In genomic region chr2:102093662-102094061, GRCh38 we compare ENCODE assay signal across 19 cellular contexts. TPM values are rescaled to one million over a fixed set of nuclear protein-coding genes. Genes with fewer than 3 reads are reported as not detected.
A peak's percentile ranks its signal among the peaks of the same experiment; 100 is the strongest.
DNase-seq lines count a peak whose midpoint lies in the region; ATAC-seq and TF ChIP-seq lines count a peak whose summit lies in the region.
"Had no signal": no experiment of that assay in that cellular context is flagged by ENCODE, and none has a peak within 500 bp of the region (broad histone marks: within the 10 kb centered on the region; RNA-seq: fewer than 3 reads in every experiment).

No MANE protein-coding gene starts in this region.

- H3K27me3 ChIP-seq in BLaER1 treated with 17β-estradiol and CSF1 and Interleukin-3, amounts not matched to agents 10 nM and 100 nM: no peaks in the 10 kb centered on the region
- no peaks in the 10 kb centered on the region for H3K27me3 ChIP-seq in osteoblast (ENCODE audit: insufficient read depth, low read length)
- no peaks in the 10 kb centered on the region for H3K27me3 ChIP-seq in naive thymus-derived CD4-positive, alpha-beta T cell (ENCODE audit: control insufficient read depth in 2 of 2, insufficient read depth in 2 of 2, low read length in 2 of 2)

- TF ChIP-seq CTCF in osteoblast (IDR thresholded peaks at IDR 0.05; ENCODE audit: extremely low read depth, low read depth, low read length): no peak

- H3K27ac ChIP-seq in BLaER1 treated with 17β-estradiol and CSF1 and Interleukin-3, amounts not matched to agents 10 nM and 100 nM: no peak overlapping the region
- no peak overlapping the region for H3K27ac ChIP-seq in osteoblast (ENCODE audit: low read depth, low read length)
- H3K27ac ChIP-seq in naive thymus-derived CD4-positive, alpha-beta T cell (ENCODE audit: low read depth, low read length): no peak overlapping the region
- H3K27ac ChIP-seq: HL-60 had no signal

- no peaks in the 10 kb centered on the region for H4K20me1 ChIP-seq in BLaER1 treated with 17β-estradiol and CSF1 and Interleukin-3, amounts not matched to agents 10 nM and 100 nM
- no peaks in the 10 kb centered on the region for H4K20me1 ChIP-seq in osteoblast (ENCODE audit: insufficient read depth, low read length)

- POLR2A ChIA-PET in naive thymus-derived CD4-positive, alpha-beta T cell (lab: Charles Lee): no interaction called here
- POLR2A ChIA-PET in T-cell (lab: Charles Lee): no interaction called here

- no peak overlapping the region for H3K4me3 Mint-ChIP-seq in naive thymus-derived CD4-positive, alpha-beta T cell
- no peak overlapping the region for H3K4me3 Mint-ChIP-seq in T-cell
- H3K4me3 Mint-ChIP-seq: CD8-positive, alpha-beta T cell had no signal

- H3K27me3 Mint-ChIP-seq in naive thymus-derived CD4-positive, alpha-beta T cell: peaks cover 0 to 13% (median 0%) of the 10 kb centered on the region in 5 donors
- H3K27me3 Mint-ChIP-seq in T-cell: no peaks in the 10 kb centered on the region

- peaks cover 11 to 32% (median 16%) of the 10 kb centered on the region in 11 experiments; a peak in 20 of 22 replicates for H3K9me3 ChIP-seq in BLaER1 treated with 17β-estradiol and CSF1 and Interleukin-3, amounts not matched to agents 10 nM and 100 nM (replicated peaks in 1 of 11)
- no peaks in the 10 kb centered on the region for H3K9me3 ChIP-seq in osteoblast (ENCODE audit: low read depth, low read length)
- H3K9me3 ChIP-seq in naive thymus-derived CD4-positive, alpha-beta T cell (ENCODE audit: control insufficient read depth in 2 of 3, low read length in 3 of 3): no peaks in the 10 kb centered on the region
- H3K9me3 ChIP-seq: HAP-1 had no signal

- no peak overlapping the region for H3K9ac ChIP-seq in BLaER1 treated with 17β-estradiol and CSF1 and Interleukin-3, amounts not matched to agents 10 nM and 100 nM

- no peak overlapping the region for H3K4me3 ChIP-seq in BLaER1 treated with 17β-estradiol and CSF1 and Interleukin-3, amounts not matched to agents 10 nM and 100 nM
- H3K4me3 ChIP-seq in osteoblast (ENCODE audit: insufficient read depth, low read length): no peak overlapping the region
- H3K4me3 ChIP-seq in naive thymus-derived CD4-positive, alpha-beta T cell (ENCODE audit: low read length): no peak overlapping the region
- H3K4me3 ChIP-seq: GM12878, GM23248, HAP-1, K562 had no signal

- H3K36me3 Mint-ChIP-seq in naive thymus-derived CD4-positive, alpha-beta T cell: peaks cover 0 to 14% (median 5%) of the 10 kb centered on the region in 5 donors
- peaks cover 6% of the 10 kb centered on the region for H3K36me3 Mint-ChIP-seq in T-cell
- H3K36me3 Mint-ChIP-seq: CD8-positive, alpha-beta T cell had no signal

- no peaks in the 10 kb centered on the region for H3K36me3 ChIP-seq in BLaER1 treated with 17β-estradiol and CSF1 and Interleukin-3, amounts not matched to agents 10 nM and 100 nM
- H3K36me3 ChIP-seq in osteoblast (ENCODE audit: insufficient read depth, low read length): no peaks in the 10 kb centered on the region
- H3K36me3 ChIP-seq in naive thymus-derived CD4-positive, alpha-beta T cell (ENCODE audit: control insufficient read depth in 2 of 3, insufficient read depth in 3 of 3, low read length in 3 of 3): no peaks in the 10 kb centered on the region
- H3K36me3 ChIP-seq: HAP-1 had no signal

- CTCF ChIA-PET in naive thymus-derived CD4-positive, alpha-beta T cell (lab: Charles Lee): interaction anchor here (0.8 kb wide), 1 partner anchor 8 kb away, joined by 3 read pairs; no protein-coding TSS in a partner anchor
- CTCF ChIA-PET in T-cell (lab: Charles Lee): no interaction called here

- no peak overlapping the region for H2AFZ ChIP-seq in osteoblast (ENCODE audit: low read length)
- H2AFZ ChIP-seq: GM23248 had no signal

- intact Hi-C loops in naive thymus-derived CD4-positive, alpha-beta T cell (cut with micrococcal nuclease): no loop called here

- H3K27ac Mint-ChIP-seq in naive thymus-derived CD4-positive, alpha-beta T cell: no peak overlapping the region
- H3K27ac Mint-ChIP-seq in T-cell: no peak overlapping the region
- H3K27ac Mint-ChIP-seq: CD8-positive, alpha-beta T cell had no signal

- DNase-seq in osteoblast (ENCODE audit: insufficient read length, low spot score, missing footprints): peak; percentile 27
- DNase-seq in naive thymus-derived CD4-positive, alpha-beta T cell: no peak
- no peak for DNase-seq in T-cell
- DNase-seq: AML-193; Calu3; CD8-positive, alpha-beta T cell; DMS 273 treated with DMSO at 0.1 percent for 48 hours; DMS53; DND-41; EL; GM23248 had no signal

- H3K4me1 ChIP-seq in BLaER1 treated with 17β-estradiol and CSF1 and Interleukin-3, amounts not matched to agents 10 nM and 100 nM: peaks cover 0 to 14% (median 8%) of the 10 kb centered on the region in 10 experiments; a peak in 10 of 20 replicates
- peaks cover 9% of the 10 kb centered on the region for H3K4me1 ChIP-seq in osteoblast (ENCODE audit: insufficient read depth, low read length)
- H3K4me1 ChIP-seq in naive thymus-derived CD4-positive, alpha-beta T cell (ENCODE audit: control insufficient read depth in 2 of 2, insufficient read depth in 2 of 2, low read length in 2 of 2): no peaks in the 10 kb centered on the region
- H3K4me1 ChIP-seq: HAP-1 had no signal

- peaks cover 0 to 4% (median 0%) of the 10 kb centered on the region in 7 donors for H3K4me1 Mint-ChIP-seq in naive thymus-derived CD4-positive, alpha-beta T cell
- H3K4me1 Mint-ChIP-seq in T-cell: no peaks in the 10 kb centered on the region

- ATAC-seq in esophagus mucosa: peak; percentile 15
- ATAC-seq in naive thymus-derived CD4-positive, alpha-beta T cell: no peak
- ATAC-seq in HG02642 (IDR thresholded peaks at IDR 0.05; ENCODE audit: poor library complexity, unreplicated experiment): no peak
- ATAC-seq in T-cell (replicated peaks in 1 of 4): no peak
- ATAC-seq: CD8-positive, alpha-beta T cell; GM12878; K562 had no signal

- H3K9me3 Mint-ChIP-seq in naive thymus-derived CD4-positive, alpha-beta T cell: peaks cover 4 to 12% (median 10%) of the 10 kb centered on the region in 11 donors
- H3K9me3 Mint-ChIP-seq in T-cell: peaks cover 8 to 13% (median 9%) of the 10 kb centered on the region in 3 donors

- H3K4me2 ChIP-seq in BLaER1 treated with 17β-estradiol and CSF1 and Interleukin-3, amounts not matched to agents 10 nM and 100 nM: peak overlapping the region in 8 of 11 experiments; percentile 11 to 69 (median 38); a peak in 13 of 22 replicates
- no peak overlapping the region for H3K4me2 ChIP-seq in osteoblast (ENCODE audit: insufficient read depth, low read length)

- H3K79me2 ChIP-seq in osteoblast (ENCODE audit: insufficient read depth, low read length): no peaks in the 10 kb centered on the region

RNA-seq across cellular contexts. Expression of gene IL1R1, which starts 48.9 kb away (rescaled TPM):
- total RNA-seq in esophagus mucosa (19.1 TPM), osteoblast (89.8 and 116 TPM in 2 replicates), T-cell (1 to 10 TPM in 4 of 5 donors, under 1 TPM in 1; 0.43 to 4.5 (median 1.7) TPM)
- total RNA-seq in naive thymus-derived CD4-positive, alpha-beta T cell: 1 to 10 TPM in 1 of 5 experiments, under 1 TPM in 4; 0.17 to 1.5 (median 0.54) TPM
- not detected for polyA plus RNA-seq in naive thymus-derived CD4-positive, alpha-beta T cell
- total RNA-seq: G401 had no signal
